ENCODE assay signal across 1 cellular context in the genomic region with DNA sequence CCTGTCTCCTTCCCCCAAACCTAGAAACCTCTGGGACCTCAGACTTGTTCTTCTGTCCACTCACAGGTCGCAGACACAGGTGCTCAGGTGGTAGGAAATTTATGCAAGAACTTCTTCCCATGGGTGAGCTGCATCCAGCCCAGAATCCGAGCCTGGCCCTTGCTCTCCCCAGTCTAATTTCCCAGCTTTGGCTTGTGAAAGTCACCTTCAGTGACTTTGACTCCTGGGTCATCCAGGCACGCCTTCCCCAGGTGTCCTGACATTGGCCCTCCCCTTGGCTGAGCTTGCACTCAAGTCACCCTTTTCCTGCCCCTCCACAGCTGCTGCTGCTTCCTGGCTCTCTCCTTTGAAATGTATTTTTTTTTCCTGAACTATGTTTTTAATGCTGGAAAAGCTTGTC.
TF ChIP-seq lines count a peak whose summit lies in the region.

No MANE protein-coding gene starts in this region.

TF ChIP-seq in HEK293, 187 proteins besides CTCF, POLR2A, EP300 and RAD21 (continued from another document):
- TF ChIP-seq ZBTB11 (tag by site-specific recombination; conservative IDR thresholded peaks at IDR 0.05; ENCODE audit: low read depth) = no peak
- TF ChIP-seq ZNF837 (tag by site-specific recombination; IDR thresholded peaks at IDR 0.05) = no peak
- no peak for TF ChIP-seq HOXC10 (CRISPR knock-in tag; IDR thresholded peaks at IDR 0.05)
- TF ChIP-seq ZNF76 (tag by site-specific recombination; IDR thresholded peaks at IDR 0.05; ENCODE audit: borderline replicate concordance, low read depth) = no peak
